ENCODE assay signal across 21 cellular contexts in the genomic region with DNA sequence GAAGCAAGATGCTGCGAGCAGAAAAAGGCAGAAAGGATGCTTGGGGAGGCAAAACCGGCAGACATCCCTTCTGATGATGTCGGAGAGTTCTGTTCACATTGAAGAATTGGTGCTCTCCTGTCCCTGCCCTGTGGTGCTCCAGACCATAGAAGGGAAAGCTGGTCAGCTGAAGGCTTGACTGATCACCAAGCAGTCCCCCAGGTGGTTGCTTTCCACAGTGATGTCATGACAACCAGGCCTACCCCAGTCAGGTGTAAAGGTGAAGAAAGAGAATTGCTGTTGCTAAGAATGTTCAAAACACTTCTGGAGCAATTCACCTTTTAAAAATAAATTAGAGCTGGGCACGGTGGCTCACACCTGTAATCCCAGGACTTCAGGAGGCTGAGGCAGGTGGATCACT. TPM values are rescaled to one million over a fixed set of nuclear protein-coding genes. Genes with fewer than 3 reads are reported as not detected.
"Had no signal": no experiment of that assay in that cellular context is flagged by ENCODE, and none has a peak within 500 bp of the region (broad histone marks: within the 10 kb centered on the region; RNA-seq: fewer than 3 reads in every experiment).

No MANE protein-coding gene starts in this region.

- H3K36me3 ChIP-seq: gastrocnemius medialis, SJCRH30 had no signal

- H3K27ac ChIP-seq: body of pancreas, gastrocnemius medialis, SJCRH30, testis had no signal

- H3K4me3 Mint-ChIP-seq: activated CD8-positive, alpha-beta T cell treated with anti-CD3 and anti-CD28 coated beads for 36 hours; activated naive CD4-positive, alpha-beta T cell treated with anti-CD3 and anti-CD28 coated beads, Interleukin-2, amount 50 U/mL, for 24 hours; activated T-cell treated with anti-CD3 and anti-CD28 coated beads, Interleukin-2, amount 50 U/mL, for 4 hours; central memory CD8-positive, alpha-beta T cell; dendritic cell treated with granulocyte-macrophage colony-stimulating factor and Interleukin-4, amounts not matched to agents 40 ng/mL and 50 ng/mL, for 4 days; stimulated activated naive CD8-positive, alpha-beta T cell treated with anti-CD3 and anti-CD28 coated beads, Interleukin-15, amount 100 ng/mL, for 72 hours had no signal

- ATAC-seq: activated CD8-positive, alpha-beta T cell treated with anti-CD3 and anti-CD28 coated beads for 36 hours; activated T-cell treated with anti-CD3 and anti-CD28 coated beads, Interleukin-2, amount 50 U/mL, for 4 hours; body of pancreas; gastrocnemius medialis; stimulated activated naive CD8-positive, alpha-beta T cell treated with anti-CD3 and anti-CD28 coated beads, Interleukin-15, amount 100 ng/mL, for 72 hours had no signal

- DNase-seq: activated CD4-positive, alpha-beta T cell treated with anti-CD3 and anti-CD28 coated beads for 4 hours; activated CD8-positive, alpha-beta T cell treated with anti-CD3 and anti-CD28 coated beads for 36 hours; activated effector memory CD4-positive, alpha-beta T cell treated with Interleukin-2 at 50 U/mL for 16 hours; activated T-cell treated with anti-CD3 and anti-CD28 coated beads, Interleukin-2, amount 50 U/mL, for 4 hours; amniotic stem cell; body of pancreas; effector memory CD4-positive, alpha-beta T cell; gastrocnemius medialis; mesenchymal stem cell; SJCRH30; stimulated activated CD4-positive, alpha-beta T cell treated with anti-CD3 and anti-CD28 coated beads, Interleukin-1b, Interleukin-23, amount 100 ng/mL, for 48 hours; stimulated activated naive CD8-positive, alpha-beta T cell treated with anti-CD3 and anti-CD28 coated beads, Interleukin-15, amount 100 ng/mL, for 72 hours; T-helper 2 cell; testis had no signal

- H3K27ac Mint-ChIP-seq: activated CD8-positive, alpha-beta T cell treated with anti-CD3 and anti-CD28 coated beads for 36 hours; activated naive CD4-positive, alpha-beta T cell treated with anti-CD3 and anti-CD28 coated beads, Interleukin-2, amount 50 U/mL, for 24 hours; dendritic cell treated with granulocyte-macrophage colony-stimulating factor and Interleukin-4, amounts not matched to agents 40 ng/mL and 50 ng/mL, for 4 days; stimulated activated naive CD8-positive, alpha-beta T cell treated with anti-CD3 and anti-CD28 coated beads, Interleukin-15, amount 100 ng/mL, for 72 hours had no signal

- H3K9me3 ChIP-seq: body of pancreas, gastrocnemius medialis, SJCRH30, testis had no signal

- H3K27me3 Mint-ChIP-seq: activated CD8-positive, alpha-beta T cell treated with anti-CD3 and anti-CD28 coated beads for 36 hours; activated naive CD4-positive, alpha-beta T cell treated with anti-CD3 and anti-CD28 coated beads, Interleukin-2, amount 50 U/mL, for 24 hours; stimulated activated naive CD8-positive, alpha-beta T cell treated with anti-CD3 and anti-CD28 coated beads, Interleukin-15, amount 100 ng/mL, for 72 hours had no signal

- H3K4me1 Mint-ChIP-seq: activated naive CD4-positive, alpha-beta T cell treated with anti-CD3 and anti-CD28 coated beads, Interleukin-2, amount 50 U/mL, for 24 hours; central memory CD8-positive, alpha-beta T cell had no signal

- H3K27me3 ChIP-seq: body of pancreas, gastrocnemius medialis, SJCRH30, testis had no signal

- H3K4me3 ChIP-seq: body of pancreas, gastrocnemius medialis, SJCRH30, testis had no signal

- H3K9me3 Mint-ChIP-seq: activated CD8-positive, alpha-beta T cell treated with anti-CD3 and anti-CD28 coated beads for 36 hours; activated naive CD4-positive, alpha-beta T cell treated with anti-CD3 and anti-CD28 coated beads, Interleukin-2, amount 50 U/mL, for 24 hours; activated T-cell treated with anti-CD3 and anti-CD28 coated beads, Interleukin-2, amount 50 U/mL, for 4 hours; central memory CD8-positive, alpha-beta T cell; dendritic cell treated with granulocyte-macrophage colony-stimulating factor and Interleukin-4, amounts not matched to agents 40 ng/mL and 50 ng/mL, for 4 days; stimulated activated naive CD8-positive, alpha-beta T cell treated with anti-CD3 and anti-CD28 coated beads, Interleukin-15, amount 100 ng/mL, for 72 hours had no signal

- H3K36me3 Mint-ChIP-seq: activated naive CD4-positive, alpha-beta T cell treated with anti-CD3 and anti-CD28 coated beads, Interleukin-2, amount 50 U/mL, for 24 hours had no signal

RNA-seq across cellular contexts. Expression of gene OPTC, which starts 59.5 kb away (rescaled TPM):
- total RNA-seq: activated CD8-positive, alpha-beta T cell treated with anti-CD3 and anti-CD28 coated beads for 36 hours; activated T-cell treated with anti-CD3 and anti-CD28 coated beads, Interleukin-2, amount 50 U/mL, for 4 hours; body of pancreas; gastrocnemius medialis; liver; osteocyte; pulmonary artery endothelial cell; SJCRH30 had no signal
- polyA plus RNA-seq: liver, neural cell had no signal
